20 cellular contexts compared by ENCODE assay signal in the genomic region with DNA sequence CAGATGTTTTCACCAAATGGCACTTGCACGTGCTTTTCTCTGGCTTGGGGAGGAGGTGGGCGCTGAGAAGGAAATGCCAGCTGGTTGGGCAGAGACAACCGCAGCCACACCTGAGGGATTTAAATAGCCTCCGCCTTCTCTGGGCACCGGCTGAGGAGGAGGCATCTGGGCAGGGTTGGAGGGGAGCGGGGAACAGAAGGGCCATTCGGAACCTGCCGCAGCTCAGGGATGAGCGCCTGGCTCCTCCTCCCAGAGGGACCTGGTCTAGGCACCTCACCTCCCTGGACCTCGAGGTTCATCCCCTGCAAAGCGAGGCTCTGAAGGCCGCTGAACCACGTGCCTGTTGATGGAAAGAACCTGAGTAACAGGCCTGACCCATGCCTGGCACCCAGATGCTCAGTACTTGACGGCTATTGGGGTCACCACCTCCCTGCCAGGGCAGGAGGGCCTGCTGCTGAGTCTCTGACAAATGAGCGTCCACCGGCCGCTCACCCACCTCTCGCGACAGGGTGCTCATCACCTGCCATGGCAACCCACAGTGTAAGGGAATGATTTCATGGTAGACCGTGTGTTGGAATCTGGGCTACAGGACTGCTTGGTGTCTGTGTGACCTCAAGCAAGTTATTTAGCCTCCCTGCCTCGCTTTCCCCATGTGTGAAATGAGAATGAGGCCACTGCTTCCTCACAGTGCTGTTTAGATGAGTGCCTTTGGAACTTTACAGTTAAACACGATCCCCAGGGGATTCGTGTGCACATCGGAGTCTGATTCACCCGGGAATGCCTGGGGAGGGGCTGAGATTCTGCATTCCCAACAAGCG. TPM values are rescaled to one million over a fixed set of nuclear protein-coding genes. Genes with fewer than 3 reads are reported as not detected.
DNase-seq lines count a peak whose midpoint lies in the region; ATAC-seq and TF ChIP-seq lines count a peak whose summit lies in the region.
"Had no signal": no experiment of that assay in that cellular context is flagged by ENCODE, and none has a peak within 500 bp of the region (broad histone marks: within the 10 kb centered on the region; RNA-seq: fewer than 3 reads in every experiment).

No MANE protein-coding gene starts in this region.

- ATAC-seq in activated CD8-positive, alpha-beta T cell treated with anti-CD3 and anti-CD28 coated beads for 36 hours: no peak

- TF ChIP-seq CTCF in HEK293 (tag by site-specific recombination; IDR thresholded peaks at IDR 0.05) (no peak), osteoblast (IDR thresholded peaks at IDR 0.05; ENCODE audit: extremely low read depth, low read depth, low read length) (no peak)
- no peak for TF ChIP-seq CTCF in activated CD8-positive, alpha-beta T cell treated with anti-CD3 and anti-CD28 coated beads for 36 hours (IDR thresholded peaks at IDR 0.05)

- H3K27ac Mint-ChIP-seq in activated CD8-positive, alpha-beta T cell treated with anti-CD3 and anti-CD28 coated beads for 36 hours: no peak overlapping the region
- H3K27ac Mint-ChIP-seq: IgD-negative memory B cell had no signal

- CTCF ChIA-PET in HEK293 (lab: Yijun Ruan, JAX): interaction anchor here (1.2 kb wide), 1 partner anchor 32 kb away, joined by 4 read pairs; no protein-coding TSS in a partner anchor
- CTCF ChIA-PET in activated CD8-positive, alpha-beta T cell treated with anti-CD3 and anti-CD28 coated beads for 36 hours (lab: Charles Lee): no interaction called here

- no peaks in the 10 kb centered on the region for H3K36me3 ChIP-seq in HEK293 (ENCODE audit: control insufficient read depth in 2 of 2, insufficient read depth in 1 of 2, low read length in 2 of 2)
- H3K36me3 ChIP-seq in osteoblast (ENCODE audit: insufficient read depth, low read length): peaks cover 7% of the 10 kb centered on the region
- H3K36me3 ChIP-seq: esophagus squamous epithelium, vagina had no signal

- peaks cover 6% of the 10 kb centered on the region for H3K4me1 ChIP-seq in HEK293 (ENCODE audit: control insufficient read depth, insufficient read depth, low read length)
- H3K4me1 ChIP-seq in osteoblast (ENCODE audit: insufficient read depth, low read length): peaks cover 21% of the 10 kb centered on the region

- H3K27me3 Mint-ChIP-seq in activated CD8-positive, alpha-beta T cell treated with anti-CD3 and anti-CD28 coated beads for 36 hours: peaks cover 44% of the 10 kb centered on the region

- H4K20me1 ChIP-seq in osteoblast (ENCODE audit: insufficient read depth, low read length): peaks cover 6% of the 10 kb centered on the region

- no peak overlapping the region for H2AFZ ChIP-seq in osteoblast (ENCODE audit: low read length)

- peaks cover 8% of the 10 kb centered on the region for H3K4me1 Mint-ChIP-seq in activated CD8-positive, alpha-beta T cell treated with anti-CD3 and anti-CD28 coated beads for 36 hours (ENCODE audit: low read depth)

- intact Hi-C loops in activated CD8-positive, alpha-beta T cell treated with anti-CD3 and anti-CD28 coated beads for 36 hours (cut with micrococcal nuclease): no loop called here

- no peaks in the 10 kb centered on the region for H3K9me3 Mint-ChIP-seq in activated CD8-positive, alpha-beta T cell treated with anti-CD3 and anti-CD28 coated beads for 36 hours

- no peaks in the 10 kb centered on the region for H3K36me3 Mint-ChIP-seq in activated CD8-positive, alpha-beta T cell treated with anti-CD3 and anti-CD28 coated beads for 36 hours (ENCODE audit: low read depth)

- H3K9me3 ChIP-seq in HEK293 (ENCODE audit: control insufficient read depth, insufficient read depth, low read depth, low read length) (no peaks in the 10 kb centered on the region), osteoblast (ENCODE audit: low read depth, low read length) (no peaks in the 10 kb centered on the region)
- H3K9me3 ChIP-seq: esophagus squamous epithelium, vagina had no signal

- H3K27ac ChIP-seq in HEK293 (ENCODE audit: extremely low read depth, low read depth, low read length) (no peak overlapping the region), osteoblast (ENCODE audit: low read depth, low read length) (no peak overlapping the region)
- H3K27ac ChIP-seq: esophagus squamous epithelium, vagina had no signal

- no peak overlapping the region for H3K4me2 ChIP-seq in osteoblast (ENCODE audit: insufficient read depth, low read length)

- POLR2A ChIA-PET in HEK293 (lab: Yijun Ruan, JAX): interaction anchor here (0.9 kb wide), 1 partner anchor 15 kb away, joined by 3 read pairs; no protein-coding TSS in a partner anchor
- POLR2A ChIA-PET in activated CD8-positive, alpha-beta T cell treated with anti-CD3 and anti-CD28 coated beads for 36 hours (lab: Charles Lee): interaction anchor here (1.3 kb wide), 1 partner anchor 15 kb away, joined by 3 read pairs; no protein-coding TSS in a partner anchor

- DNase-seq in DMS 273 (lab: John Stamatoyannopoulos, UW; ENCODE audit: unreplicated experiment) (peak; percentile 89), ecto neural progenitor cell (ENCODE audit: low spot score) (peak; percentile 48), osteoblast (ENCODE audit: insufficient read length, low spot score, missing footprints) (peak; percentile 93), NCI-H226 (no peak)
- DNase-seq in activated CD8-positive, alpha-beta T cell treated with anti-CD3 and anti-CD28 coated beads for 36 hours: no peak
- DNase-seq in stimulated activated CD4-positive, alpha-beta T cell treated with anti-CD3 and anti-CD28 coated beads, Interleukin-4, amount 100 ng/mL, for 24 hours: no peak
- DNase-seq: activated CD4-positive, alpha-beta T cell treated with anti-CD3 and anti-CD28 coated beads for 4 hours; activated CD8-positive, alpha-beta memory T cell treated with anti-CD3 and anti-CD28 coated beads, Interleukin-2, amount 50 U/mL, for 48 hours; activated effector memory CD4-positive, alpha-beta T cell treated with anti-CD3 and anti-CD28 coated beads, Interleukin-2, amount 50 U/mL, for 16 hours; AML-193; amniotic stem cell; caudate nucleus; esophagus squamous epithelium; NCI-H2081; stimulated activated CD4-positive, alpha-beta T cell treated with anti-CD3 and anti-CD28 coated beads, Interleukin-4, amount 100 ng/mL, for 4 hours; substantia nigra had no signal

- no peak overlapping the region for H3K4me3 ChIP-seq in HEK293 (ENCODE audit: low read depth, low read length)
- no peak overlapping the region for H3K4me3 ChIP-seq in osteoblast (ENCODE audit: insufficient read depth, low read length)
- H3K4me3 ChIP-seq: esophagus squamous epithelium, vagina had no signal

- peaks cover 24% of the 10 kb centered on the region for H3K27me3 ChIP-seq in osteoblast (ENCODE audit: insufficient read depth, low read length)
- H3K27me3 ChIP-seq: vagina had no signal

- H3K79me2 ChIP-seq in osteoblast (ENCODE audit: insufficient read depth, low read length): peaks cover 28% of the 10 kb centered on the region

- H3K4me3 Mint-ChIP-seq in activated CD8-positive, alpha-beta T cell treated with anti-CD3 and anti-CD28 coated beads for 36 hours: no peak overlapping the region

TF ChIP-seq in HEK293, 187 proteins besides CTCF, POLR2A, EP300 and RAD21 (continues in another document):
- TF ChIP-seq ZNF600 (tag by site-specific recombination; IDR thresholded peaks at IDR 0.05) (0 out of 2 replicates have a peak, but pooled peaks have one; percentile 51), ZNF558 (tag by site-specific recombination; IDR thresholded peaks at IDR 0.05) (no peak), INSM2 (tag by site-specific recombination; IDR thresholded peaks at IDR 0.05) (peak; percentile 40; the same call in 1 of the 2 replicates), ZBTB17 (tag by site-specific recombination; IDR thresholded peaks at IDR 0.05) (0 out of 2 replicates have a peak, but pooled peaks have one; percentile 12), ZNF501 (tag by site-specific recombination; IDR thresholded peaks at IDR 0.05) (no peak), SP2 (tag by site-specific recombination; IDR thresholded peaks at IDR 0.05) (peak; percentile 39)
- TF ChIP-seq, protein P1, sequence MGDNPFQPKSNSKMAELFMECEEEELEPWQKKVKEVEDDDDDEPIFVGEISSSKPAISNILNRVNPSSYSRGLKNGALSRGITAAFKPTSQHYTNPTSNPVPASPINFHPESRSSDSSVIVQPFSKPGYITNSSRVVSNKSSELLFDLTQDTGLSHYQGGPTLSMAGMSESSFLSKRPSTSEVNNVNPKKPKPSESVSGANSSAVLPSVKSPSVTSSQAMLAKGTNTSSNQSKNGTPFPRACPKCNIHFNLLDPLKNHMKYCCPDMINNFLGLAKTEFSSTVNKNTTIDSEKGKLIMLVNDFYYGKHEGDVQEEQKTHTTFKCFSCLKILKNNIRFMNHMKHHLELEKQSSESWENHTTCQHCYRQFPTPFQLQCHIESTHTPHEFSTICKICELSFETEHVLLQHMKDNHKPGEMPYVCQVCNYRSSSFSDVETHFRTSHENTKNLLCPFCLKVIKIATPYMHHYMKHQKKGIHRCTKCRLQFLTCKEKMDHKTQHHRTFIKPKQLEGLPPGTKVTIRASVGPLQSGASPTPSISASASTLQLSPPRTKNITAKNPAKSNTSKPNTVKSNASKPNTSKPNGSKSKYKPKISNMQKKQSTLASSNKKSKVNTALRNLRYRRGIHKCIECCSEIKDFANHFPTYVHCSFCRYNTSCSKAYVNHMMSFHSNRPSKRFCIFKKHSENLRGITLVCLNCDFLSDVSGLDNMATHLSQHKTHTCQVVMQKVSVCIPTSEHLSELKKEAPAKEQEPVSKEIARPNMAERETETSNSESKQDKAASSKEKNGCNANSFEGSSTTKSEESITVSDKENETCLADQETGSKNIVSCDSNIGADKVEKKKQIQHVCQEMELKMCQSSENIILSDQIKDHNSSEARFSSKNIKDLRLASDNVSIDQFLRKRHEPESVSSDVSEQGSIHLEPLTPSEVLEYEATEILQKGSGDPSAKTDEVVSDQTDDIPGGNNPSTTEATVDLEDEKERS (tag by site-specific recombination; IDR thresholded peaks at IDR 0.05): no peak

RNA-seq across cellular contexts. Expression of gene KDELR3, which starts 2.0 kb away (rescaled TPM):
- total RNA-seq in osteoblast: 142 and 161 TPM in 2 replicates
- 1 to 10 TPM; 1.7 to 2.1 TPM for total RNA-seq in activated CD8-positive, alpha-beta T cell treated with anti-CD3 and anti-CD28 coated beads for 36 hours

RNA-seq across cellular contexts. Expression of gene KCNJ4, which starts 10.9 kb away (rescaled TPM):
- not detected in 2 replicates for total RNA-seq in osteoblast
- not detected for total RNA-seq in activated CD8-positive, alpha-beta T cell treated with anti-CD3 and anti-CD28 coated beads for 36 hours
- total RNA-seq: esophagus squamous epithelium, skeletal muscle tissue, vagina had no signal

RNA-seq across cellular contexts. Expression of gene DDX17, which starts 40.2 kb away (rescaled TPM):
- total RNA-seq in osteoblast: 434 and 496 TPM in 2 replicates
- total RNA-seq in activated CD8-positive, alpha-beta T cell treated with anti-CD3 and anti-CD28 coated beads for 36 hours: 100 to 1,000 TPM; 320 to 334 TPM

Comparison
In these comparisons a context has a peak if more than half of its experiments do, and no peak if none do; other contexts are left out.
1. DNase-seq: peak in DMS 273 (single experiment), ecto neural progenitor cell (single experiment) and osteoblast (single experiment); none in activated CD8-positive, alpha-beta T cell treated with anti-CD3 and anti-CD28 coated beads for 36 hours (single experiment), stimulated activated CD4-positive, alpha-beta T cell treated with anti-CD3 and anti-CD28 coated beads, Interleukin-4, amount 100 ng/mL, for 24 hours (single experiment) and NCI-H226 (single experiment).
2. RNA of gene KDELR3, which starts 2.0 kb away (total RNA-seq): 142 to 161 TPM in osteoblast; 1.7 to 2.1 TPM in activated CD8-positive, alpha-beta T cell treated with anti-CD3 and anti-CD28 coated beads for 36 hours; every median in the first group is over 10 times any median in the second.